ENCODE assay signal across 24 cellular contexts in the genomic region with DNA sequence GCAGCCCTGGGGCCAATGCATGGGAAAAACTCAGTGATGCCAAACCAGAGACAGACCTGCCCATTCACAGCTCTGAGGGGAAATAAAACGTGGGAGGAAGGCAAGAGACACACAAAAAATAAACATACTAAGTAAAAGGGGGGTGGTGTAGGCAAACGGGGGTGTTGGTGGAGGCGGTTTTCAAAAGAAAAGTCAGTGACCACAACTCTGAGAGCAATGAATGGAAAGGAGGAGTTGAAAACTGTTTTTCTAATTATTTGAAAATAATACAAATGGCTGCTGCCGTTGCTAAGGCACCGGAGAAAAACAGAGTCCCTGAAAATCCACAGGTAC.
"Had no signal": no experiment of that assay in that cellular context is flagged by ENCODE, and none has a peak within 500 bp of the region (broad histone marks: within the 10 kb centered on the region; RNA-seq: fewer than 3 reads in every experiment).

No MANE protein-coding gene starts in this region.

- DNase-seq: activated CD4-positive, alpha-beta T cell treated with anti-CD3 and anti-CD28 coated beads for 48 hours; activated CD4-positive, alpha-beta T cell treated with anti-CD3 and anti-CD28 coated beads, Interleukin-2, amount 50 U/mL, for 48 hours; activated CD8-positive, alpha-beta memory T cell treated with anti-CD3 and anti-CD28 coated beads for 24 hours; activated effector memory CD4-positive, alpha-beta T cell treated with Interleukin-2 at 50 U/mL for 16 hours; activated naive CD4-positive, alpha-beta T cell treated with Interleukin-2 at 50 U/mL for 16 hours; aorta; esophagus squamous epithelium; foreskin melanocyte; left lung; posterior cingulate gyrus; right cardiac atrium; spleen; stimulated activated naive CD4-positive, alpha-beta T cell; T-helper 17 cell; T1000; tibial artery; upper lobe of right lung; WERI-Rb-1 had no signal

- H3K9me3 ChIP-seq: esophagus squamous epithelium, left lung, spleen, suprapubic skin, tibial artery, upper lobe of right lung had no signal

- H3K27me3 ChIP-seq: esophagus squamous epithelium, left lung, spleen, suprapubic skin, tibial artery, upper lobe of right lung had no signal

- H3K27ac ChIP-seq: epithelial cell of prostate, esophagus squamous epithelium, left lung, spleen, suprapubic skin, tibial artery, upper lobe of right lung, WERI-Rb-1 had no signal

- H3K27ac Mint-ChIP-seq: activated naive CD8-positive, alpha-beta T cell; brain; T-helper 17 cell had no signal

- H3K9me3 Mint-ChIP-seq: brain, neural crest cell had no signal

- H3K36me3 Mint-ChIP-seq: activated naive CD8-positive, alpha-beta T cell; brain had no signal

- H3K36me3 ChIP-seq: esophagus squamous epithelium, left lung, spleen, upper lobe of right lung, WERI-Rb-1 had no signal

- H3K4me3 Mint-ChIP-seq: activated naive CD8-positive, alpha-beta T cell; brain; neural crest cell; T-helper 17 cell had no signal

- H3K4me1 Mint-ChIP-seq: T-helper 17 cell had no signal

- H3K4me3 ChIP-seq: esophagus squamous epithelium, left lung, lung, spleen, suprapubic skin, tibial artery, upper lobe of right lung had no signal

- H3K4me1 ChIP-seq: left lung, upper lobe of right lung had no signal
